32 cellular contexts compared by ENCODE assay signal in genomic region chr16:1220841-1221627, GRCh38. TPM values are rescaled to one million over a fixed set of nuclear protein-coding genes. Genes with fewer than 3 reads are reported as not detected.
"Had no signal": no experiment of that assay in that cellular context is flagged by ENCODE, and none has a peak within 500 bp of the region (broad histone marks: within the 10 kb centered on the region; RNA-seq: fewer than 3 reads in every experiment).

No MANE protein-coding gene starts in this region.

- H3K27me3 ChIP-seq: ascending aorta, cardiac muscle cell, Peyer's patch had no signal

- H3K27ac ChIP-seq: ascending aorta, cardiac muscle cell, Peyer's patch, RWPE1, VCaP had no signal

- H3K9me3 ChIP-seq: ascending aorta, Peyer's patch had no signal

- H3K36me3 Mint-ChIP-seq: activated CD8-positive, alpha-beta memory T cell treated with anti-CD3 and anti-CD28 coated beads, Interleukin-2, amount 10 ng/mL, durations not matched to agents 7 days and 5 days; activated naive CD4-positive, alpha-beta T cell treated with anti-CD3 and anti-CD28 coated beads, Interleukin-2, amount 50 U/mL, for 24 hours; activated naive CD8-positive, alpha-beta T cell treated with anti-CD3 and anti-CD28 coated beads, Interleukin-2, amount 10 ng/mL, durations not matched to agents 7 days and 5 days had no signal

- H3K9me3 Mint-ChIP-seq: activated B cell treated with CpG ODN at 0.5 μM for 24 hours; activated CD4-positive, alpha-beta memory T cell treated with anti-CD3 and anti-CD28 coated beads, Interleukin-2, amount 10 ng/mL, durations not matched to agents 7 days and 5 days; activated naive CD4-positive, alpha-beta T cell treated with anti-CD3 and anti-CD28 coated beads, Interleukin-2, amount 50 U/mL, for 24 hours; activated naive CD8-positive, alpha-beta T cell treated with anti-CD3 and anti-CD28 coated beads, Interleukin-2, amount 10 ng/mL, durations not matched to agents 7 days and 5 days; activated T-cell treated with anti-CD3 and anti-CD28 coated beads, Interleukin-2, amount 50 U/mL, for 72 hours; activated T-helper 17 cell treated with anti-CD3 and anti-CD28 coated beads, Interleukin-2, amount 50 U/mL, for 72 hours had no signal

- H3K27me3 Mint-ChIP-seq: activated CD4-positive, alpha-beta memory T cell treated with anti-CD3 and anti-CD28 coated beads, Interleukin-2, amount 10 ng/mL, durations not matched to agents 7 days and 5 days; activated CD8-positive, alpha-beta memory T cell treated with anti-CD3 and anti-CD28 coated beads, Interleukin-2, amount 10 ng/mL, durations not matched to agents 7 days and 5 days; activated naive CD4-positive, alpha-beta T cell treated with anti-CD3 and anti-CD28 coated beads, Interleukin-2, amount 50 U/mL, for 24 hours; activated naive CD8-positive, alpha-beta T cell treated with anti-CD3 and anti-CD28 coated beads, Interleukin-2, amount 10 ng/mL, durations not matched to agents 7 days and 5 days; activated T-helper 17 cell treated with anti-CD3 and anti-CD28 coated beads, Interleukin-2, amount 50 U/mL, for 72 hours had no signal

- H3K4me3 ChIP-seq: ascending aorta, cardiac muscle cell, Peyer's patch had no signal

- H3K4me1 ChIP-seq: ascending aorta had no signal

- H3K36me3 ChIP-seq: cardiac muscle cell had no signal

- ATAC-seq: activated CD8-positive, alpha-beta memory T cell treated with anti-CD3 and anti-CD28 coated beads, Interleukin-2, amount 10 ng/mL, durations not matched to agents 7 days and 5 days; activated T-cell treated with anti-CD3 and anti-CD28 coated beads, Interleukin-2, amount 50 U/mL, for 72 hours; activated T-helper 17 cell treated with anti-CD3 and anti-CD28 coated beads, Interleukin-2, amount 50 U/mL, for 72 hours; Right ventricle myocardium inferior had no signal

- H3K27ac Mint-ChIP-seq: activated B cell treated with CpG ODN at 0.5 μM for 24 hours; activated CD4-positive, alpha-beta memory T cell treated with anti-CD3 and anti-CD28 coated beads, Interleukin-2, amount 10 ng/mL, durations not matched to agents 7 days and 5 days; activated CD8-positive, alpha-beta memory T cell treated with anti-CD3 and anti-CD28 coated beads, Interleukin-2, amount 10 ng/mL, durations not matched to agents 7 days and 5 days; activated naive CD4-positive, alpha-beta T cell treated with anti-CD3 and anti-CD28 coated beads, Interleukin-2, amount 50 U/mL, for 24 hours; activated naive CD8-positive, alpha-beta T cell treated with anti-CD3 and anti-CD28 coated beads, Interleukin-2, amount 10 ng/mL, durations not matched to agents 7 days and 5 days; activated T-cell treated with anti-CD3 and anti-CD28 coated beads, Interleukin-2, amount 50 U/mL, for 72 hours; activated T-helper 17 cell treated with anti-CD3 and anti-CD28 coated beads, Interleukin-2, amount 50 U/mL, for 72 hours had no signal

- H3K4me1 Mint-ChIP-seq: activated B cell treated with CpG ODN at 0.5 μM for 24 hours; activated CD4-positive, alpha-beta memory T cell treated with anti-CD3 and anti-CD28 coated beads, Interleukin-2, amount 10 ng/mL, durations not matched to agents 7 days and 5 days; activated CD8-positive, alpha-beta memory T cell treated with anti-CD3 and anti-CD28 coated beads, Interleukin-2, amount 10 ng/mL, durations not matched to agents 7 days and 5 days; activated naive CD4-positive, alpha-beta T cell treated with anti-CD3 and anti-CD28 coated beads, Interleukin-2, amount 50 U/mL, for 24 hours; activated naive CD8-positive, alpha-beta T cell treated with anti-CD3 and anti-CD28 coated beads, Interleukin-2, amount 10 ng/mL, durations not matched to agents 7 days and 5 days had no signal

- H3K4me3 Mint-ChIP-seq: activated B cell treated with CpG ODN at 0.5 μM for 24 hours; activated CD4-positive, alpha-beta memory T cell treated with anti-CD3 and anti-CD28 coated beads, Interleukin-2, amount 10 ng/mL, durations not matched to agents 7 days and 5 days; activated CD8-positive, alpha-beta memory T cell treated with anti-CD3 and anti-CD28 coated beads, Interleukin-2, amount 10 ng/mL, durations not matched to agents 7 days and 5 days; activated naive CD4-positive, alpha-beta T cell treated with anti-CD3 and anti-CD28 coated beads, Interleukin-2, amount 50 U/mL, for 24 hours; activated naive CD8-positive, alpha-beta T cell treated with anti-CD3 and anti-CD28 coated beads, Interleukin-2, amount 10 ng/mL, durations not matched to agents 7 days and 5 days; activated T-cell treated with anti-CD3 and anti-CD28 coated beads, Interleukin-2, amount 50 U/mL, for 72 hours; activated T-helper 17 cell treated with anti-CD3 and anti-CD28 coated beads, Interleukin-2, amount 50 U/mL, for 72 hours had no signal

- DNase-seq: activated B cell treated with CpG ODN at 0.5 μM for 24 hours; activated CD4-positive, alpha-beta memory T cell treated with anti-CD3 and anti-CD28 coated beads, Interleukin-2, amount 10 ng/mL, durations not matched to agents 7 days and 5 days; activated CD4-positive, alpha-beta T cell treated with anti-CD3 and anti-CD28 coated beads for 48 hours; activated CD4-positive, CD25-positive, alpha-beta regulatory T cell treated with anti-CD3 and anti-CD28 coated beads, Interleukin-2, amount 50 U/mL, for 72 hours; activated CD8-positive, alpha-beta memory T cell treated with anti-CD3 and anti-CD28 coated beads for 24 hours; activated CD8-positive, alpha-beta memory T cell treated with anti-CD3 and anti-CD28 coated beads, Interleukin-2, amount 10 ng/mL, durations not matched to agents 7 days and 5 days; activated CD8-positive, alpha-beta memory T cell treated with anti-CD3 and anti-CD28 coated beads, Interleukin-2, amount 50 U/mL, for 48 hours; activated effector memory CD4-positive, alpha-beta T cell treated with anti-CD3 and anti-CD28 coated beads, Interleukin-2, amount 50 U/mL, for 16 hours; activated naive CD4-positive, alpha-beta T cell treated with Interleukin-2 at 50 U/mL for 16 hours; activated naive CD8-positive, alpha-beta T cell treated with anti-CD3 and anti-CD28 coated beads, Interleukin-2, amount 10 ng/mL, durations not matched to agents 7 days and 5 days; activated T-cell treated with anti-CD3 and anti-CD28 coated beads, Interleukin-2, amount 50 U/mL, for 72 hours; NCI-H1105; NCI-H1417 treated with DMSO at 0.1 percent for 48 hours; NCI-H1694; NCI-H1930; NCI-H2081 treated with DMSO at 0.1 percent for 48 hours; NCI-H446 treated with DMSO at 0.1 percent for 48 hours; NCI-H524; NCI-H69; Peyer's patch; SW 1271; T-helper 1 cell; T-helper 2 cell; T-helper 9 cell had no signal

RNA-seq across cellular contexts. Expression of gene TPSG1, which starts 4.0 kb away (rescaled TPM):
- total RNA-seq: activated B cell treated with CpG ODN at 0.5 μM for 24 hours; activated CD4-positive, alpha-beta memory T cell treated with anti-CD3 and anti-CD28 coated beads, Interleukin-2, amount 10 ng/mL, durations not matched to agents 7 days and 5 days; activated CD8-positive, alpha-beta memory T cell treated with anti-CD3 and anti-CD28 coated beads, Interleukin-2, amount 10 ng/mL, durations not matched to agents 7 days and 5 days; activated naive CD8-positive, alpha-beta T cell treated with anti-CD3 and anti-CD28 coated beads, Interleukin-2, amount 10 ng/mL, durations not matched to agents 7 days and 5 days; activated T-helper 17 cell treated with anti-CD3 and anti-CD28 coated beads, Interleukin-2, amount 50 U/mL, for 72 hours; ascending aorta; cardiac muscle cell; M059J had no signal

RNA-seq across cellular contexts. Expression of gene TPSB2, which starts 8.9 kb away (rescaled TPM):
- total RNA-seq: activated B cell treated with CpG ODN at 0.5 μM for 24 hours; activated CD4-positive, alpha-beta memory T cell treated with anti-CD3 and anti-CD28 coated beads, Interleukin-2, amount 10 ng/mL, durations not matched to agents 7 days and 5 days; activated CD8-positive, alpha-beta memory T cell treated with anti-CD3 and anti-CD28 coated beads, Interleukin-2, amount 10 ng/mL, durations not matched to agents 7 days and 5 days; activated naive CD8-positive, alpha-beta T cell treated with anti-CD3 and anti-CD28 coated beads, Interleukin-2, amount 10 ng/mL, durations not matched to agents 7 days and 5 days; activated T-helper 17 cell treated with anti-CD3 and anti-CD28 coated beads, Interleukin-2, amount 50 U/mL, for 72 hours; ascending aorta; cardiac muscle cell; M059J had no signal
- polyA plus RNA-seq: cardiac muscle cell had no signal

RNA-seq across cellular contexts. Expression of gene TPSAB1, which starts 19.5 kb away (rescaled TPM):
- total RNA-seq: activated B cell treated with CpG ODN at 0.5 μM for 24 hours; activated CD4-positive, alpha-beta memory T cell treated with anti-CD3 and anti-CD28 coated beads, Interleukin-2, amount 10 ng/mL, durations not matched to agents 7 days and 5 days; activated CD8-positive, alpha-beta memory T cell treated with anti-CD3 and anti-CD28 coated beads, Interleukin-2, amount 10 ng/mL, durations not matched to agents 7 days and 5 days; activated naive CD8-positive, alpha-beta T cell treated with anti-CD3 and anti-CD28 coated beads, Interleukin-2, amount 10 ng/mL, durations not matched to agents 7 days and 5 days; cardiac muscle cell; M059J had no signal
- polyA plus RNA-seq: cardiac muscle cell had no signal

RNA-seq across cellular contexts. Expression of gene TPSD1, which starts 34.8 kb away (rescaled TPM):
- total RNA-seq: activated B cell treated with CpG ODN at 0.5 μM for 24 hours; activated CD4-positive, alpha-beta memory T cell treated with anti-CD3 and anti-CD28 coated beads, Interleukin-2, amount 10 ng/mL, durations not matched to agents 7 days and 5 days; activated CD8-positive, alpha-beta memory T cell treated with anti-CD3 and anti-CD28 coated beads, Interleukin-2, amount 10 ng/mL, durations not matched to agents 7 days and 5 days; activated naive CD8-positive, alpha-beta T cell treated with anti-CD3 and anti-CD28 coated beads, Interleukin-2, amount 10 ng/mL, durations not matched to agents 7 days and 5 days; activated T-cell treated with anti-CD3 and anti-CD28 coated beads, Interleukin-2, amount 50 U/mL, for 72 hours; activated T-helper 17 cell treated with anti-CD3 and anti-CD28 coated beads, Interleukin-2, amount 50 U/mL, for 72 hours; cardiac muscle cell; M059J had no signal
- polyA plus RNA-seq: cardiac muscle cell had no signal
